In the genomic region with DNA sequence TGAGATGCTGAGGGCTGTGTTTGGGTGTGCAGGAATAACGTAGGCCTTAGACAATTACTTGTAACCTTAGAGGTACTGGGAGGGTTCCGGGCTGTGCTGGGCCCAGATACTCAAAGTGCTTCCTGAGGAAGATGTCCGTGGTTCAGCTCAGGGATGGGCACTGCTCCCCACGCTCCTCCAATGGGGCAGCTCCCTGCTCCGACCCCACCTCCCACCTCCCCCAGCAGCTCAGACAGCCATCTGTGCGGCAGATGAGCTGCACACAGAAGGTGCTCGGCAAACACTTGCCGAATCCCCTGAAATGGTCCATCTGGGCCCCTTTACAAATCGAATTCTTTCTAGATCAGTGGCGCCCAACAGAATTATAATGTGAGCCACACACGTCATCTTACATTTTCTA, we compare ENCODE assay signal across 19 cellular contexts.
DNase-seq lines count a peak whose midpoint lies in the region; ATAC-seq and TF ChIP-seq lines count a peak whose summit lies in the region.
"Had no signal": no experiment of that assay in that cellular context is flagged by ENCODE, and none has a peak within 500 bp of the region (broad histone marks: within the 10 kb centered on the region; RNA-seq: fewer than 3 reads in every experiment).

No MANE protein-coding gene starts in this region.

- DNase-seq in DMS 273 treated with DMSO at 0.1 percent for 48 hours (lab: John Stamatoyannopoulos, UW): peak; percentile 93
- DNase-seq in NB4 (ENCODE audit: low read depth): peak; percentile 83
- DNase-seq in T-helper 17 cell: no peak
- no peak for DNase-seq in Right ventricle myocardium superior
- DNase-seq in trophoblast cell: no peak
- DNase-seq: activated T-cell treated with anti-CD3 and anti-CD28 coated beads for 4 hours; amygdala; effector CD8-positive, alpha-beta T cell; left ventricle myocardium superior; NCI-H1436 treated with DMSO at 0.1 percent for 48 hours; occipital lobe; right lobe of liver; RPMI8226; stimulated activated naive CD4-positive, alpha-beta T cell treated with Interleukin-2 at 50 U/mL for 16 hours; tibial artery had no signal

- H2BK5ac ChIP-seq in trophoblast cell (ENCODE audit: low read depth, low read length, poor library complexity): no peak overlapping the region

- no peak overlapping the region for H3K9ac ChIP-seq in trophoblast cell (ENCODE audit: low read length)

- ATAC-seq in T-helper 17 cell (no peak), Right ventricle myocardium superior (ENCODE audit: poor library complexity) (no peak), GM18868 (IDR thresholded peaks at IDR 0.05; ENCODE audit: unreplicated experiment) (no peak), GM18505 (IDR thresholded peaks at IDR 0.05; ENCODE audit: unreplicated experiment) (no peak)
- ATAC-seq: HepG2, left ventricle myocardium superior had no signal

- no peaks in the 10 kb centered on the region for H3K36me3 Mint-ChIP-seq in T-helper 17 cell (ENCODE audit: low read depth)

- H3K4me1 ChIP-seq in mesodermal cell (ENCODE audit: control insufficient read depth, insufficient read depth, low read length, poor library complexity, severe bottlenecking): peaks cover 50% of the 10 kb centered on the region
- peaks cover 24 to 25% of the 10 kb centered on the region in 2 experiments for H3K4me1 ChIP-seq in trophoblast cell (ENCODE audit: control insufficient read depth in 1 of 2, insufficient read depth in 2 of 2, low read length in 2 of 2)

- H2BK12ac ChIP-seq in trophoblast cell (ENCODE audit: low read length): no peak overlapping the region

- H2BK120ac ChIP-seq in trophoblast cell (ENCODE audit: insufficient read depth, low read length, poor library complexity): no peak overlapping the region

- H3K79me1 ChIP-seq in trophoblast cell (ENCODE audit: low read length): peaks cover 7% of the 10 kb centered on the region

- H3K14ac ChIP-seq in trophoblast cell (ENCODE audit: low read length): no peak overlapping the region

- no peaks in the 10 kb centered on the region for H3K27me3 Mint-ChIP-seq in T-helper 17 cell

- H3K9me3 ChIP-seq in T-helper 17 cell (ENCODE audit: control insufficient read depth, low read length, poor library complexity, severe bottlenecking) (no peaks in the 10 kb centered on the region), mesodermal cell (ENCODE audit: control insufficient read depth, low read length) (no peaks in the 10 kb centered on the region), trophoblast cell (ENCODE audit: insufficient read depth, low read depth, low read length) (no peaks in the 10 kb centered on the region)
- H3K9me3 ChIP-seq: right lobe of liver, tibial artery had no signal

- no peak overlapping the region for H3K23ac ChIP-seq in trophoblast cell (ENCODE audit: low read length)

- H3K79me2 ChIP-seq in trophoblast cell (ENCODE audit: control insufficient read depth, insufficient read depth, low read length, poor library complexity): no peaks in the 10 kb centered on the region

- no peak overlapping the region for H4K12ac ChIP-seq in trophoblast cell (ENCODE audit: low read depth, low read length)

- H3K27ac Mint-ChIP-seq in T-helper 17 cell: peak overlapping the region; percentile 87

- no peak overlapping the region for H3K4me2 ChIP-seq in trophoblast cell (ENCODE audit: low read length)

- H3K36me3 ChIP-seq in mesodermal cell (ENCODE audit: control insufficient read depth, insufficient read depth, low read length): no peaks in the 10 kb centered on the region
- no peaks in the 10 kb centered on the region for H3K36me3 ChIP-seq in trophoblast cell (ENCODE audit: control insufficient read depth in 1 of 2, insufficient read depth in 2 of 2, low read length in 2 of 2)
- H3K36me3 ChIP-seq: right lobe of liver, tibial artery had no signal

- H2AK5ac ChIP-seq in trophoblast cell (ENCODE audit: low read length): no peak overlapping the region

- H2AFZ ChIP-seq in trophoblast cell (ENCODE audit: insufficient read depth, low read length, poor library complexity): no peak overlapping the region

- H3K4me1 Mint-ChIP-seq in T-helper 17 cell: peaks cover 36% of the 10 kb centered on the region

- H3K4me3 ChIP-seq in NB4 (ENCODE audit: low read depth, low read length) (no peak overlapping the region), mesodermal cell (ENCODE audit: extremely low read depth, insufficient read depth, low read length, poor library complexity, severe bottlenecking) (no peak overlapping the region), trophoblast cell (ENCODE audit: low read depth, low read length) (no peak overlapping the region)
- H3K4me3 ChIP-seq: right lobe of liver, tibial artery had no signal

- H3K4ac ChIP-seq in trophoblast cell (ENCODE audit: low read depth, low read length): no peak overlapping the region

- H3K4me3 Mint-ChIP-seq in T-helper 17 cell: no peak overlapping the region

- intact Hi-C loops in Right ventricle myocardium superior (cut with DNase I): no loop called here

- H3K27me3 ChIP-seq in trophoblast cell (ENCODE audit: insufficient read depth, low read length): no peaks in the 10 kb centered on the region
- H3K27me3 ChIP-seq: right lobe of liver, tibial artery had no signal

- no peak for TF ChIP-seq CTCF in NB4 (IDR thresholded peaks at IDR 0.05; ENCODE audit: low read depth, low read length)

- H3K27ac ChIP-seq in mesodermal cell (ENCODE audit: low read depth, low read length, severe bottlenecking) (peak overlapping the region; percentile 29), trophoblast cell (ENCODE audit: low read depth, low read length) (no peak overlapping the region)

- no peak overlapping the region for H4K91ac ChIP-seq in trophoblast cell (ENCODE audit: low read depth, low read length)

- H3K18ac ChIP-seq in trophoblast cell (ENCODE audit: low read length): no peak overlapping the region

- TF ChIP-seq POLR2A in NB4 (IDR thresholded peaks at IDR 0.05; ENCODE audit: extremely low read depth, insufficient read length) (no peak), GM18505 (IDR thresholded peaks at IDR 0.05; ENCODE audit: borderline replicate concordance, extremely low read depth, insufficient read depth, insufficient read length) (no peak)

- 61 to 69% methylated on average over 5 of the region's 11 CpGs for WGBS in mesodermal cell (ENCODE audit: insufficient coverage in 2 of 2), 2 experiments
- no CpG with 5 or more reads among the region's 11 CpGs for WGBS in trophoblast cell (ENCODE audit: extremely low coverage, insufficient coverage, insufficient read length)

- H4K8ac ChIP-seq in trophoblast cell (ENCODE audit: low read depth, low read length): no peak overlapping the region

Comparison
In these comparisons a context has a peak if more than half of its experiments do, and no peak if none do; other contexts are left out.
1. DNase-seq: peak in DMS 273 treated with DMSO at 0.1 percent for 48 hours (single experiment) and NB4 (single experiment); none in T-helper 17 cell (0 of 3), Right ventricle myocardium superior (single experiment) and trophoblast cell (0 of 2).